1 cellular context compared by ENCODE assay signal in genomic region chr16:31033709-31034492, GRCh38.
TF ChIP-seq lines count a peak whose summit lies in the region.

No MANE protein-coding gene starts in this region.

TF ChIP-seq in HepG2, 621 proteins besides CTCF, POLR2A, EP300 and RAD21 (continued from another document and continues in another):
- peak; percentile 80 for TF ChIP-seq ZNF574 (CRISPR knock-in tag; IDR thresholded peaks at IDR 0.05)
- TF ChIP-seq ZNF317 (CRISPR knock-in tag; IDR thresholded peaks at IDR 0.05), result no peak
- no peak for TF ChIP-seq TAF15 (IDR thresholded peaks at IDR 0.05; ENCODE audit: low read depth, low read length, poor library complexity, severe bottlenecking)
- peak; percentile 49; the same call in 1 of the 2 replicates for TF ChIP-seq GMEB1 (CRISPR knock-in tag; IDR thresholded peaks at IDR 0.05; ENCODE audit: borderline replicate concordance)
- TF ChIP-seq KDM4B (CRISPR knock-in tag; IDR thresholded peaks at IDR 0.05), result 0 out of 2 replicates have a peak, but pooled peaks have one; percentile 21
- TF ChIP-seq, protein P1, sequence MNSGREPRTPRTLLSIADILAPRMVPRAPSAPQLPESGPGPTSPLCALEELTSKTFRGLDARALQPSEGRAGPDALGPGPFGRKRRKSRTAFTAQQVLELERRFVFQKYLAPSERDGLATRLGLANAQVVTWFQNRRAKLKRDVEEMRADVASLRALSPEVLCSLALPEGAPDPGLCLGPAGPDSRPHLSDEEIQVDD (CRISPR knock-in tag; IDR thresholded peaks at IDR 0.05; ENCODE audit: borderline replicate concordance), result no peak; the same call in 1 of the 2 replicates
- TF ChIP-seq ZNF329 (CRISPR knock-in tag; IDR thresholded peaks at IDR 0.05; ENCODE audit: low read depth), result peak; percentile 81; the same call in 1 of the 2 replicates
- peak; percentile 8; the same call in 1 of the 2 replicates for TF ChIP-seq TFAP4 (IDR thresholded peaks at IDR 0.05; ENCODE audit: borderline replicate concordance, low read depth)
- TF ChIP-seq, protein P2, sequence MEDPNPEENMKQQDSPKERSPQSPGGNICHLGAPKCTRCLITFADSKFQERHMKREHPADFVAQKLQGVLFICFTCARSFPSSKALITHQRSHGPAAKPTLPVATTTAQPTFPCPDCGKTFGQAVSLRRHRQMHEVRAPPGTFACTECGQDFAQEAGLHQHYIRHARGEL (CRISPR knock-in tag; IDR thresholded peaks at IDR 0.05), result peak; percentile 25; the same call in 1 of the 2 replicates
- 0 out of 2 replicates have a peak, but pooled peaks have one; percentile 24 for TF ChIP-seq PPARG (CRISPR knock-in tag; conservative IDR thresholded peaks at IDR 0.05)
- TF ChIP-seq ZSCAN25 (CRISPR knock-in tag; IDR thresholded peaks at IDR 0.05), result 0 out of 2 replicates have a peak, but pooled peaks have one; percentile 12
- TF ChIP-seq, protein P3, sequence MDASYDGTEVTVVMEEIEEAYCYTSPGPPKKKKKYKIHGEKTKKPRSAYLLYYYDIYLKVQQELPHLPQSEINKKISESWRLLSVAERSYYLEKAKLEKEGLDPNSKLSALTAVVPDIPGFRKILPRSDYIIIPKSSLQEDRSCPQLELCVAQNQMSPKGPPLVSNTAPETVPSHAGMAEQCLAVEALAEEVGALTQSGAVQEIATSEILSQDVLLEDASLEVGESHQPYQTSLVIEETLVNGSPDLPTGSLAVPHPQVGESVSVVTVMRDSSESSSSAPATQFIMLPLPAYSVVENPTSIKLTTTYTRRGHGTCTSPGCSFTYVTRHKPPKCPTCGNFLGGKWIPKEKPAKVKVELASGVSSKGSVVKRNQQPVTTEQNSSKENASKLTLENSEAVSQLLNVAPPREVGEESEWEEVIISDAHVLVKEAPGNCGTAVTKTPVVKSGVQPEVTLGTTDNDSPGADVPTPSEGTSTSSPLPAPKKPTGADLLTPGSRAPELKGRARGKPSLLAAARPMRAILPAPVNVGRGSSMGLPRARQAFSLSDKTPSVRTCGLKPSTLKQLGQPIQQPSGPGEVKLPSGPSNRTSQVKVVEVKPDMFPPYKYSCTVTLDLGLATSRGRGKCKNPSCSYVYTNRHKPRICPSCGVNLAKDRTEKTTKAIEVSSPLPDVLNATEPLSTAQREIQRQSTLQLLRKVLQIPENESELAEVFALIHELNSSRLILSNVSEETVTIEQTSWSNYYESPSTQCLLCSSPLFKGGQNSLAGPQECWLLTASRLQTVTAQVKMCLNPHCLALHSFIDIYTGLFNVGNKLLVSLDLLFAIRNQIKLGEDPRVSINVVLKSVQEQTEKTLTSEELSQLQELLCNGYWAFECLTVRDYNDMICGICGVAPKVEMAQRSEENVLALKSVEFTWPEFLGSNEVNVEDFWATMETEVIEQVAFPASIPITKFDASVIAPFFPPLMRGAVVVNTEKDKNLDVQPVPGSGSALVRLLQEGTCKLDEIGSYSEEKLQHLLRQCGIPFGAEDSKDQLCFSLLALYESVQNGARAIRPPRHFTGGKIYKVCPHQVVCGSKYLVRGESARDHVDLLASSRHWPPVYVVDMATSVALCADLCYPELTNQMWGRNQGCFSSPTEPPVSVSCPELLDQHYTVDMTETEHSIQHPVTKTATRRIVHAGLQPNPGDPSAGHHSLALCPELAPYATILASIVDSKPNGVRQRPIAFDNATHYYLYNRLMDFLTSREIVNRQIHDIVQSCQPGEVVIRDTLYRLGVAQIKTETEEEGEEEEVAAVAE (CRISPR knock-in tag; IDR thresholded peaks at IDR 0.05; ENCODE audit: borderline replicate concordance), result no peak
- TF ChIP-seq ZNF468 (CRISPR knock-in tag; IDR thresholded peaks at IDR 0.05), result no peak
- peak; percentile 90 for TF ChIP-seq KDM5B (CRISPR knock-in tag; IDR thresholded peaks at IDR 0.05; ENCODE audit: borderline replicate concordance)
- no peak for TF ChIP-seq YY1 (IDR thresholded peaks at IDR 0.05; ENCODE audit: insufficient read depth, insufficient replicate concordance, low read depth, low read length)
- no peak for TF ChIP-seq CEBPG (CRISPR knock-in tag; IDR thresholded peaks at IDR 0.05)
- no peak for TF ChIP-seq JARID2 (CRISPR knock-in tag; IDR thresholded peaks at IDR 0.05; ENCODE audit: insufficient replicate concordance)
- no peak for TF ChIP-seq IRX3 (CRISPR knock-in tag; IDR thresholded peaks at IDR 0.05; ENCODE audit: borderline replicate concordance, low read depth)
- peak; percentile 57; the same call in 1 of the 2 replicates for TF ChIP-seq ARNT2 (CRISPR knock-in tag; IDR thresholded peaks at IDR 0.05; ENCODE audit: low read depth)
- TF ChIP-seq ZNF780A (CRISPR knock-in tag; IDR thresholded peaks at IDR 0.05), result no peak
- TF ChIP-seq KMT2B (CRISPR knock-in tag; IDR thresholded peaks at IDR 0.05), result 0 out of 2 replicates have a peak, but pooled peaks have one; percentile 21
- TF ChIP-seq SNRNP70 (IDR thresholded peaks at IDR 0.05; ENCODE audit: low read depth, low read length), result no peak
- TF ChIP-seq ZNF383 (CRISPR knock-in tag; IDR thresholded peaks at IDR 0.05; ENCODE audit: borderline replicate concordance), result no peak
- TF ChIP-seq, protein P4, sequence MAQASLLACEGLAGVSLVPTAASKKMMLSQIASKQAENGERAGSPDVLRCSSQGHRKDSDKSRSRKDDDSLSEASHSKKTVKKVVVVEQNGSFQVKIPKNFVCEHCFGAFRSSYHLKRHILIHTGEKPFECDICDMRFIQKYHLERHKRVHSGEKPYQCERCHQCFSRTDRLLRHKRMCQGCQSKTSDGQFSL (CRISPR knock-in tag; IDR thresholded peaks at IDR 0.05), result no peak
- TF ChIP-seq, protein P5, sequence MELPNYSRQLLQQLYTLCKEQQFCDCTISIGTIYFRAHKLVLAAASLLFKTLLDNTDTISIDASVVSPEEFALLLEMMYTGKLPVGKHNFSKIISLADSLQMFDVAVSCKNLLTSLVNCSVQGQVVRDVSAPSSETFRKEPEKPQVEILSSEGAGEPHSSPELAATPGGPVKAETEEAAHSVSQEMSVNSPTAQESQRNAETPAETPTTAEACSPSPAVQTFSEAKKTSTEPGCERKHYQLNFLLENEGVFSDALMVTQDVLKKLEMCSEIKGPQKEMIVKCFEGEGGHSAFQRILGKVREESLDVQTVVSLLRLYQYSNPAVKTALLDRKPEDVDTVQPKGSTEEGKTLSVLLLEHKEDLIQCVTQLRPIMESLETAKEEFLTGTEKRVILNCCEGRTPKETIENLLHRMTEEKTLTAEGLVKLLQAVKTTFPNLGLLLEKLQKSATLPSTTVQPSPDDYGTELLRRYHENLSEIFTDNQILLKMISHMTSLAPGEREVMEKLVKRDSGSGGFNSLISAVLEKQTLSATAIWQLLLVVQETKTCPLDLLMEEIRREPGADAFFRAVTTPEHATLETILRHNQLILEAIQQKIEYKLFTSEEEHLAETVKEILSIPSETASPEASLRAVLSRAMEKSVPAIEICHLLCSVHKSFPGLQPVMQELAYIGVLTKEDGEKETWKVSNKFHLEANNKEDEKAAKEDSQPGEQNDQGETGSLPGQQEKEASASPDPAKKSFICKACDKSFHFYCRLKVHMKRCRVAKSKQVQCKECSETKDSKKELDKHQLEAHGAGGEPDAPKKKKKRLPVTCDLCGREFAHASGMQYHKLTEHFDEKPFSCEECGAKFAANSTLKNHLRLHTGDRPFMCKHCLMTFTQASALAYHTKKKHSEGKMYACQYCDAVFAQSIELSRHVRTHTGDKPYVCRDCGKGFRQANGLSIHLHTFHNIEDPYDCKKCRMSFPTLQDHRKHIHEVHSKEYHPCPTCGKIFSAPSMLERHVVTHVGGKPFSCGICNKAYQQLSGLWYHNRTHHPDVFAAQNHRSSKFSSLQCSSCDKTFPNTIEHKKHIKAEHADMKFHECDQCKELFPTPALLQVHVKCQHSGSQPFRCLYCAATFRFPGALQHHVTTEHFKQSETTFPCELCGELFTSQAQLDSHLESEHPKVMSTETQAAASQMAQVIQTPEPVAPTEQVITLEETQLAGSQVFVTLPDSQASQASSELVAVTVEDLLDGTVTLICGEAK (IDR thresholded peaks at IDR 0.05), result no peak
- TF ChIP-seq, protein P5 (CRISPR knock-in tag; IDR thresholded peaks at IDR 0.05), result peak; percentile 44; the same call in 1 of the 2 replicates
- TF ChIP-seq, protein P6, sequence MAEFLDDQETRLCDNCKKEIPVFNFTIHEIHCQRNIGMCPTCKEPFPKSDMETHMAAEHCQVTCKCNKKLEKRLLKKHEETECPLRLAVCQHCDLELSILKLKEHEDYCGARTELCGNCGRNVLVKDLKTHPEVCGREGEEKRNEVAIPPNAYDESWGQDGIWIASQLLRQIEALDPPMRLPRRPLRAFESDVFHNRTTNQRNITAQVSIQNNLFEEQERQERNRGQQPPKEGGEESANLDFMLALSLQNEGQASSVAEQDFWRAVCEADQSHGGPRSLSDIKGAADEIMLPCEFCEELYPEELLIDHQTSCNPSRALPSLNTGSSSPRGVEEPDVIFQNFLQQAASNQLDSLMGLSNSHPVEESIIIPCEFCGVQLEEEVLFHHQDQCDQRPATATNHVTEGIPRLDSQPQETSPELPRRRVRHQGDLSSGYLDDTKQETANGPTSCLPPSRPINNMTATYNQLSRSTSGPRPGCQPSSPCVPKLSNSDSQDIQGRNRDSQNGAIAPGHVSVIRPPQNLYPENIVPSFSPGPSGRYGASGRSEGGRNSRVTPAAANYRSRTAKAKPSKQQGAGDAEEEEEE (CRISPR knock-in tag; IDR thresholded peaks at IDR 0.05; ENCODE audit: borderline replicate concordance), result no peak
- TF ChIP-seq ZNF782 (CRISPR knock-in tag; IDR thresholded peaks at IDR 0.05; ENCODE audit: borderline replicate concordance), result peak; percentile 85; the same call in 1 of the 2 replicates
- no peak for TF ChIP-seq THYN1 (CRISPR knock-in tag; IDR thresholded peaks at IDR 0.05; ENCODE audit: borderline replicate concordance, low read depth)
- no peak for TF ChIP-seq KLF15 (CRISPR knock-in tag; IDR thresholded peaks at IDR 0.05; ENCODE audit: borderline replicate concordance)
- peak; percentile 82 for TF ChIP-seq ZNF572 (CRISPR knock-in tag; IDR thresholded peaks at IDR 0.05)
- TF ChIP-seq POLR2AphosphoS2 (IDR thresholded peaks at IDR 0.05; ENCODE audit: low read depth, low read length), result 0 out of 2 replicates have a peak, but pooled peaks have one; percentile 49
- TF ChIP-seq EED (CRISPR knock-in tag; IDR thresholded peaks at IDR 0.05), result peak; percentile 15; the same call in 1 of the 2 replicates
- TF ChIP-seq REXO4 (CRISPR knock-in tag; IDR thresholded peaks at IDR 0.05; ENCODE audit: borderline replicate concordance), result no peak
- peak; percentile 21; the same call in 1 of the 2 replicates for TF ChIP-seq RBAK (CRISPR knock-in tag; IDR thresholded peaks at IDR 0.05)
